ENCODE assay signal across 17 cellular contexts in genomic region chr2:46381263-46381849, GRCh38.
DNase-seq lines count a peak whose midpoint lies in the region; ATAC-seq and TF ChIP-seq lines count a peak whose summit lies in the region.
"Had no signal": no experiment of that assay in that cellular context is flagged by ENCODE, and none has a peak within 500 bp of the region (broad histone marks: within the 10 kb centered on the region; RNA-seq: fewer than 3 reads in every experiment).

No MANE protein-coding gene starts in this region.

- TF ChIP-seq CTCF in type B pancreatic cell (conservative IDR thresholded peaks at IDR 0.05): no peak

- H3K4me1 Mint-ChIP-seq in activated naive CD4-positive, alpha-beta T cell treated with anti-CD3 and anti-CD28 coated beads for 36 hours (ENCODE audit: low read depth): no peaks in the 10 kb centered on the region
- no peaks in the 10 kb centered on the region for H3K4me1 Mint-ChIP-seq in activated CD8-positive, alpha-beta memory T cell treated with anti-CD3 and anti-CD28 coated beads, Interleukin-2, amount 10 ng/mL, durations not matched to agents 7 days and 5 days
- H3K4me1 Mint-ChIP-seq in type B pancreatic cell (ENCODE audit: unreplicated experiment): peaks cover 11% of the 10 kb centered on the region
- H3K4me1 Mint-ChIP-seq: naive B cell; stimulated activated naive CD8-positive, alpha-beta T cell treated with anti-CD3 and anti-CD28 coated beads, Interleukin-15, amount 100 ng/mL, for 72 hours had no signal

- peak overlapping the region; percentile 24 for H3K27ac Mint-ChIP-seq in activated naive CD4-positive, alpha-beta T cell treated with anti-CD3 and anti-CD28 coated beads for 36 hours
- no peak overlapping the region for H3K27ac Mint-ChIP-seq in activated CD8-positive, alpha-beta memory T cell treated with anti-CD3 and anti-CD28 coated beads, Interleukin-2, amount 10 ng/mL, durations not matched to agents 7 days and 5 days
- no peak overlapping the region for H3K27ac Mint-ChIP-seq in type B pancreatic cell
- H3K27ac Mint-ChIP-seq: activated T-cell treated with anti-CD3 and anti-CD28 coated beads, Interleukin-2, amount 50 U/mL, for 24 hours; stimulated activated naive CD8-positive, alpha-beta T cell treated with anti-CD3 and anti-CD28 coated beads, Interleukin-15, amount 100 ng/mL, for 72 hours had no signal

- no peaks in the 10 kb centered on the region for H3K27me3 Mint-ChIP-seq in activated naive CD4-positive, alpha-beta T cell treated with anti-CD3 and anti-CD28 coated beads for 36 hours (ENCODE audit: low read depth)
- H3K27me3 Mint-ChIP-seq in activated CD8-positive, alpha-beta memory T cell treated with anti-CD3 and anti-CD28 coated beads, Interleukin-2, amount 10 ng/mL, durations not matched to agents 7 days and 5 days: no peaks in the 10 kb centered on the region
- H3K27me3 Mint-ChIP-seq in type B pancreatic cell: no peaks in the 10 kb centered on the region
- H3K27me3 Mint-ChIP-seq: activated T-cell treated with anti-CD3 and anti-CD28 coated beads, Interleukin-2, amount 50 U/mL, for 24 hours; stimulated activated naive CD8-positive, alpha-beta T cell treated with anti-CD3 and anti-CD28 coated beads, Interleukin-15, amount 100 ng/mL, for 72 hours had no signal

- intact Hi-C loops in activated naive CD4-positive, alpha-beta T cell treated with anti-CD3 and anti-CD28 coated beads for 36 hours (cut with micrococcal nuclease): no loop called here
- intact Hi-C loops in left colon (cut with DNase I, micrococcal nuclease): no loop called here

- no peak for ATAC-seq in activated CD8-positive, alpha-beta memory T cell treated with anti-CD3 and anti-CD28 coated beads, Interleukin-2, amount 10 ng/mL, durations not matched to agents 7 days and 5 days
- ATAC-seq in left colon: peak; percentile 3
- ATAC-seq: stimulated activated naive CD8-positive, alpha-beta T cell treated with anti-CD3 and anti-CD28 coated beads, Interleukin-15, amount 100 ng/mL, for 72 hours had no signal

- DNase-seq in activated naive CD4-positive, alpha-beta T cell treated with anti-CD3 and anti-CD28 coated beads for 36 hours: no peak
- DNase-seq in activated naive CD4-positive, alpha-beta T cell treated with anti-CD3 and anti-CD28 coated beads, Interleukin-2, amount 50 U/mL, for 16 hours: no peak
- peak; percentile 29 for DNase-seq in activated CD8-positive, alpha-beta memory T cell treated with anti-CD3 and anti-CD28 coated beads, Interleukin-2, amount 10 ng/mL, durations not matched to agents 7 days and 5 days
- DNase-seq in left colon (no peak), type B pancreatic cell (ENCODE audit: extremely low spot score, unreplicated experiment) (peak; percentile 47), RKO (ENCODE audit: low spot score) (no peak), NCI-H748 (lab: John Stamatoyannopoulos, UW; ENCODE audit: unreplicated experiment) (no peak), NCI-H526 treated with DMSO at 0.1 percent for 48 hours (lab: John Stamatoyannopoulos, UW) (no peak)
- DNase-seq: activated CD4-positive, alpha-beta T cell treated with anti-CD3 and anti-CD28 coated beads, Interleukin-2, amount 50 U/mL, for 1 hour; activated naive CD4-positive, alpha-beta T cell treated with Interleukin-2 at 50 U/mL for 16 hours; activated T-cell treated with anti-CD3 and anti-CD28 coated beads, Interleukin-2, amount 50 U/mL, for 24 hours; heart right ventricle; naive B cell; NCI-H1105 treated with DMSO at 0.1 percent for 48 hours; NCI-H2171 treated with DMSO at 0.1 percent for 48 hours; NCI-H748 treated with DMSO at 0.1 percent for 48 hours; stimulated activated naive CD8-positive, alpha-beta T cell treated with anti-CD3 and anti-CD28 coated beads, Interleukin-15, amount 100 ng/mL, for 72 hours had no signal

- CTCF ChIA-PET in activated naive CD4-positive, alpha-beta T cell treated with anti-CD3 and anti-CD28 coated beads for 36 hours (lab: Charles Lee): no interaction called here
- CTCF ChIA-PET in activated CD8-positive, alpha-beta memory T cell treated with anti-CD3 and anti-CD28 coated beads, Interleukin-2, amount 10 ng/mL, durations not matched to agents 7 days and 5 days (lab: Charles Lee): no interaction called here

- H3K4me3 Mint-ChIP-seq in activated naive CD4-positive, alpha-beta T cell treated with anti-CD3 and anti-CD28 coated beads for 36 hours: no peak overlapping the region
- H3K4me3 Mint-ChIP-seq in activated CD8-positive, alpha-beta memory T cell treated with anti-CD3 and anti-CD28 coated beads, Interleukin-2, amount 10 ng/mL, durations not matched to agents 7 days and 5 days: no peak overlapping the region
- no peak overlapping the region for H3K4me3 Mint-ChIP-seq in type B pancreatic cell
- H3K4me3 Mint-ChIP-seq: activated T-cell treated with anti-CD3 and anti-CD28 coated beads, Interleukin-2, amount 50 U/mL, for 24 hours; naive B cell; stimulated activated naive CD8-positive, alpha-beta T cell treated with anti-CD3 and anti-CD28 coated beads, Interleukin-15, amount 100 ng/mL, for 72 hours had no signal

- no peaks in the 10 kb centered on the region for H3K36me3 Mint-ChIP-seq in activated naive CD4-positive, alpha-beta T cell treated with anti-CD3 and anti-CD28 coated beads for 36 hours (ENCODE audit: low read depth)
- H3K36me3 Mint-ChIP-seq in activated CD8-positive, alpha-beta memory T cell treated with anti-CD3 and anti-CD28 coated beads, Interleukin-2, amount 10 ng/mL, durations not matched to agents 7 days and 5 days: peaks cover 6% of the 10 kb centered on the region
- peaks cover 16% of the 10 kb centered on the region for H3K36me3 Mint-ChIP-seq in type B pancreatic cell
- H3K36me3 Mint-ChIP-seq: naive B cell had no signal

- no peaks in the 10 kb centered on the region for H3K9me3 Mint-ChIP-seq in activated naive CD4-positive, alpha-beta T cell treated with anti-CD3 and anti-CD28 coated beads for 36 hours
- H3K9me3 Mint-ChIP-seq in activated CD8-positive, alpha-beta memory T cell treated with anti-CD3 and anti-CD28 coated beads, Interleukin-2, amount 10 ng/mL, durations not matched to agents 7 days and 5 days (ENCODE audit: low read depth): no peaks in the 10 kb centered on the region
- no peaks in the 10 kb centered on the region for H3K9me3 Mint-ChIP-seq in type B pancreatic cell
- H3K9me3 Mint-ChIP-seq: activated T-cell treated with anti-CD3 and anti-CD28 coated beads, Interleukin-2, amount 50 U/mL, for 24 hours; naive B cell; stimulated activated naive CD8-positive, alpha-beta T cell treated with anti-CD3 and anti-CD28 coated beads, Interleukin-15, amount 100 ng/mL, for 72 hours had no signal

Comparison
In these comparisons a context has a peak if more than half of its experiments do, and no peak if none do; other contexts are left out.
1. DNase-seq: peak in activated CD8-positive, alpha-beta memory T cell treated with anti-CD3 and anti-CD28 coated beads, Interleukin-2, amount 10 ng/mL, durations not matched to agents 7 days and 5 days (single experiment) and type B pancreatic cell (single experiment); none in activated naive CD4-positive, alpha-beta T cell treated with anti-CD3 and anti-CD28 coated beads for 36 hours (single experiment), activated naive CD4-positive, alpha-beta T cell treated with anti-CD3 and anti-CD28 coated beads, Interleukin-2, amount 50 U/mL, for 16 hours (single experiment), left colon (0 of 2), RKO (single experiment), NCI-H748 (single experiment) and NCI-H526 treated with DMSO at 0.1 percent for 48 hours (single experiment).